Comparison of ENCODE assay signal across 1 cellular context in the genomic region with DNA sequence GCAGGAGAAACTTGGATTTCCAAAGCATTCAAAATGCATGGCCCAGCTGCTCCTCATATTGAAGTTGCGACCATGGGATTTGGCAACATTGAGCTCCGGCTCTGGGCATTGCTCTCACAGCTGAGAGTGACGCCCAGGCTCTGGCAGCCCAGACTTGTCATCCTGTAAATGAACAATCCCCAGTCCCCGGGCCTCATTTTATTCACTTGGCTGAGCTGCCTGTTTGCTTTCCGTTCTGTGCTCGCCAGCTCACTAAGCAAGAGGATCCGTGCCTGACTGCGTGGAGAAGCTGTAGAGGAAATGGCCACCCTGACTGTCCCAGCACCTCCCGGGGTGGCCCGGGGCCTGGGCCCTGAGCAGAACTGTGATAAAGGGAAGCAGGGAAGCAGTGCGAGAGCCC.
TF ChIP-seq lines count a peak whose summit lies in the region.

No MANE protein-coding gene starts in this region.

TF ChIP-seq in IMR-90, 13 proteins besides CTCF, POLR2A, EP300 and RAD21:
- no peak for TF ChIP-seq USF2 (IDR thresholded peaks at IDR 0.05; ENCODE audit: low read depth, low read length)
- TF ChIP-seq SMC3 (IDR thresholded peaks at IDR 0.05; ENCODE audit: low read depth, low read length): no peak
- TF ChIP-seq RCOR1 (IDR thresholded peaks at IDR 0.05; ENCODE audit: insufficient replicate concordance, low read length): no peak
- no peak for TF ChIP-seq MXI1 (IDR thresholded peaks at IDR 0.05; ENCODE audit: borderline replicate concordance, low read depth, low read length)
- no peak for TF ChIP-seq RFX5 (IDR thresholded peaks at IDR 0.05; ENCODE audit: low read depth, low read length)
- TF ChIP-seq CHD1 (IDR thresholded peaks at IDR 0.05; ENCODE audit: low read depth, low read length): no peak
- no peak for TF ChIP-seq MAZ (IDR thresholded peaks at IDR 0.05; ENCODE audit: borderline replicate concordance, low read depth, low read length)
- no peak for TF ChIP-seq BHLHE40 (IDR thresholded peaks at IDR 0.05; ENCODE audit: low read depth, low read length)
- no peak for TF ChIP-seq CEBPB (IDR thresholded peaks at IDR 0.05; ENCODE audit: low read depth, low read length)
- TF ChIP-seq NFE2L2 (IDR thresholded peaks at IDR 0.05; ENCODE audit: low read depth, low read length): no peak
- TF ChIP-seq FOS (IDR thresholded peaks at IDR 0.05; ENCODE audit: low read depth, low read length): no peak
- no peak for TF ChIP-seq MAFK (IDR thresholded peaks at IDR 0.05; ENCODE audit: low read depth, low read length)
- TF ChIP-seq, protein P1, sequence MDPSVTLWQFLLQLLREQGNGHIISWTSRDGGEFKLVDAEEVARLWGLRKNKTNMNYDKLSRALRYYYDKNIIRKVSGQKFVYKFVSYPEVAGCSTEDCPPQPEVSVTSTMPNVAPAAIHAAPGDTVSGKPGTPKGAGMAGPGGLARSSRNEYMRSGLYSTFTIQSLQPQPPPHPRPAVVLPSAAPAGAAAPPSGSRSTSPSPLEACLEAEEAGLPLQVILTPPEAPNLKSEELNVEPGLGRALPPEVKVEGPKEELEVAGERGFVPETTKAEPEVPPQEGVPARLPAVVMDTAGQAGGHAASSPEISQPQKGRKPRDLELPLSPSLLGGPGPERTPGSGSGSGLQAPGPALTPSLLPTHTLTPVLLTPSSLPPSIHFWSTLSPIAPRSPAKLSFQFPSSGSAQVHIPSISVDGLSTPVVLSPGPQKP (IDR thresholded peaks at IDR 0.05; ENCODE audit: borderline replicate concordance, low read depth, low read length): no peak
